15 cellular contexts compared by ENCODE assay signal in genomic region chr2:189421644-189422043, GRCh38. TPM values are rescaled to one million over a fixed set of nuclear protein-coding genes. Genes with fewer than 3 reads are reported as not detected.
DNase-seq lines count a peak whose midpoint lies in the region; ATAC-seq and TF ChIP-seq lines count a peak whose summit lies in the region.
"Had no signal": no experiment of that assay in that cellular context is flagged by ENCODE, and none has a peak within 500 bp of the region (broad histone marks: within the 10 kb centered on the region; RNA-seq: fewer than 3 reads in every experiment).

No MANE protein-coding gene starts in this region.

- no peaks in the 10 kb centered on the region for H3K36me3 Mint-ChIP-seq in WTC11

- H3K27me3 Mint-ChIP-seq in WTC11 (ENCODE audit: low read depth), result no peaks in the 10 kb centered on the region; the same call in 1 of the 2 replicates

- H3K9me3 ChIP-seq in mesenchymal stem cell (ENCODE audit: control insufficient read depth, low read length) (no peaks in the 10 kb centered on the region), mucosa of descending colon (no peaks in the 10 kb centered on the region)
- H3K9me3 ChIP-seq: heart left ventricle, lower lobe of right lung had no signal

- no peak overlapping the region for H3K4me3 Mint-ChIP-seq in WTC11
- H3K4me3 Mint-ChIP-seq: activated CD4-positive, alpha-beta T cell treated with anti-CD3 and anti-CD28 coated beads for 36 hours; dendritic cell treated with granulocyte-macrophage colony-stimulating factor and Interleukin-4, amounts not matched to agents 40 ng/mL and 50 ng/mL, for 4 days had no signal

- intact Hi-C loops in mucosa of descending colon (cut with DNase I, micrococcal nuclease), result no loop called here

- no peaks in the 10 kb centered on the region for H3K79me1 ChIP-seq in mesenchymal stem cell (replicated peaks; ENCODE audit: low read length, poor library complexity, severe bottlenecking)

- H3K4me3 ChIP-seq in astrocyte of the spinal cord (ENCODE audit: low read depth, low read length) (no peak overlapping the region), mesenchymal stem cell (ENCODE audit: insufficient read depth in 1 of 2, low read depth in 1 of 2, low read length in 2 of 2) (no peak overlapping the region), mucosa of descending colon (no peak overlapping the region)
- H3K4me3 ChIP-seq: heart left ventricle, lower lobe of right lung had no signal

- H3K27ac Mint-ChIP-seq in WTC11, result no peak overlapping the region
- H3K27ac Mint-ChIP-seq: activated CD4-positive, alpha-beta T cell treated with anti-CD3 and anti-CD28 coated beads for 36 hours; dendritic cell treated with granulocyte-macrophage colony-stimulating factor and Interleukin-4, amounts not matched to agents 40 ng/mL and 50 ng/mL, for 4 days had no signal

- in situ Hi-C loops in astrocyte of the spinal cord (cut with HindIII; ENCODE audit: low sequenced_read_pairs), result no loop called here

- peaks cover 8% of the 10 kb centered on the region for H3K9me3 Mint-ChIP-seq in WTC11
- H3K9me3 Mint-ChIP-seq: dendritic cell treated with granulocyte-macrophage colony-stimulating factor and Interleukin-4, amounts not matched to agents 40 ng/mL and 50 ng/mL, for 4 days had no signal

- no peak overlapping the region for H3K4ac ChIP-seq in mesenchymal stem cell (ENCODE audit: low read depth in 1 of 2, low read length in 2 of 2)

- no peak overlapping the region for H2BK15ac ChIP-seq in mesenchymal stem cell (ENCODE audit: low read depth, poor library complexity, severe bottlenecking)

- no peaks in the 10 kb centered on the region for H3K36me3 ChIP-seq in mesenchymal stem cell (ENCODE audit: control insufficient read depth in 1 of 2, insufficient read depth in 2 of 2, low read depth in 1 of 2, low read length in 2 of 2)
- H3K36me3 ChIP-seq in mucosa of descending colon (ENCODE audit: low read depth), result no peaks in the 10 kb centered on the region
- H3K36me3 ChIP-seq: heart left ventricle, lower lobe of right lung had no signal

- peaks cover 11% of the 10 kb centered on the region for H3K4me1 Mint-ChIP-seq in WTC11
- H3K4me1 Mint-ChIP-seq: activated CD4-positive, alpha-beta T cell treated with anti-CD3 and anti-CD28 coated beads for 36 hours had no signal

- peak overlapping the region; percentile 70 for H4K8ac ChIP-seq in mesenchymal stem cell (ENCODE audit: low read length)

- no peaks in the 10 kb centered on the region for H3K27me3 ChIP-seq in mesenchymal stem cell (ENCODE audit: control insufficient read depth in 1 of 2, insufficient read depth in 1 of 2, low read length in 2 of 2)
- H3K27me3 ChIP-seq: heart left ventricle had no signal

- H3K23ac ChIP-seq in mesenchymal stem cell (ENCODE audit: low read length in 2 of 2), result no peak overlapping the region

- H3K18ac ChIP-seq in mesenchymal stem cell (ENCODE audit: low read depth in 1 of 2, low read length in 2 of 2), result peak overlapping the region; percentile 23 to 81

- H3K9ac ChIP-seq in mesenchymal stem cell (ENCODE audit: low read length), result no peak overlapping the region
- H3K9ac ChIP-seq: parathyroid adenoma had no signal

- no peak overlapping the region for H3K27ac ChIP-seq in mesenchymal stem cell (ENCODE audit: low read length, poor library complexity, severe bottlenecking)
- H3K27ac ChIP-seq: heart left ventricle, lower lobe of right lung, parathyroid adenoma had no signal

- no peak overlapping the region for H3K4me2 ChIP-seq in mesenchymal stem cell (ENCODE audit: low read length, poor library complexity, severe bottlenecking)

- peak; percentile 7 for TF ChIP-seq CTCF in astrocyte of the spinal cord (IDR thresholded peaks at IDR 0.05; ENCODE audit: low read depth, low read length)
- no peak for TF ChIP-seq CTCF in mucosa of descending colon (IDR thresholded peaks at IDR 0.05)
- TF ChIP-seq CTCF in WTC11 (IDR thresholded peaks at IDR 0.05), result no peak

- no peak overlapping the region for H2AFZ ChIP-seq in mesenchymal stem cell (ENCODE audit: low read depth, low read length)
- H2AFZ ChIP-seq: parathyroid adenoma had no signal

- WGBS in mesenchymal stem cell, result 74% methylated on average over 1 of the region's 1 CpG

- H2BK120ac ChIP-seq in mesenchymal stem cell (ENCODE audit: low read depth, low read length), result no peak overlapping the region

- no peak for ATAC-seq in mucosa of descending colon
- ATAC-seq in WTC11, result no peak
- ATAC-seq: activated CD4-positive, alpha-beta T cell treated with anti-CD3 and anti-CD28 coated beads for 36 hours; heart left ventricle; lower lobe of right lung had no signal

- H3K4me1 ChIP-seq in mesenchymal stem cell (ENCODE audit: control insufficient read depth, insufficient read depth, low read depth, low read length) (peaks cover 6% of the 10 kb centered on the region), mucosa of descending colon (ENCODE audit: low read depth) (no peaks in the 10 kb centered on the region)
- H3K4me1 ChIP-seq: heart left ventricle, lower lobe of right lung, parathyroid adenoma had no signal

- peak overlapping the region; percentile 51 to 62 for H2BK12ac ChIP-seq in mesenchymal stem cell (ENCODE audit: low read length in 2 of 2)

- CTCF ChIA-PET in WTC11 (lab: Charles Lee), result interaction anchor here (1.3 kb wide), 1 partner anchor 9 kb away, joined by 3 read pairs; no protein-coding TSS in a partner anchor

- no peak overlapping the region for H2AK5ac ChIP-seq in mesenchymal stem cell (ENCODE audit: low read length, severe bottlenecking)

- DNase-seq in Daoy (ENCODE audit: low read depth) (peak; percentile 71), HT1080 (ENCODE audit: low read depth) (peak; percentile 85), astrocyte of the spinal cord (ENCODE audit: low read depth, low spot score) (peak; percentile 84), mesenchymal stem cell (peak; percentile 88), mucosa of descending colon (no peak), WTC11 (ENCODE audit: low spot score) (no peak)
- no peak for DNase-seq in activated CD8-positive, alpha-beta memory T cell treated with anti-CD3 and anti-CD28 coated beads, Interleukin-2, amount 50 U/mL, for 48 hours
- DNase-seq: activated CD4-positive, alpha-beta T cell treated with anti-CD3 and anti-CD28 coated beads for 36 hours; activated effector memory CD4-positive, alpha-beta T cell treated with Interleukin-2 at 50 U/mL for 16 hours; DMS79 treated with DMSO at 0.1 percent for 48 hours; heart left ventricle; lower lobe of right lung; stimulated activated naive CD4-positive, alpha-beta T cell had no signal

- H4K91ac ChIP-seq in mesenchymal stem cell (ENCODE audit: low read length), result peak overlapping the region; percentile 34

- peak overlapping the region in 1 of 2 experiments; percentile 44 for H3K14ac ChIP-seq in mesenchymal stem cell (ENCODE audit: low read length in 2 of 2)

- H2BK5ac ChIP-seq in mesenchymal stem cell (ENCODE audit: low read depth, low read length, poor library complexity, severe bottlenecking), result no peak overlapping the region

- POLR2A ChIA-PET in WTC11 (lab: Charles Lee), result no interaction called here

TF ChIP-seq in WTC11, 78 proteins besides CTCF, POLR2A, EP300 and RAD21 (continues in another document):
- TF ChIP-seq NFYB (CRISPR knock-in tag; conservative IDR thresholded peaks at IDR 0.05; ENCODE audit: low read depth) (no peak), ZNF671 (CRISPR knock-in tag; IDR thresholded peaks at IDR 0.05) (no peak), PRDM15 (CRISPR knock-in tag; IDR thresholded peaks at IDR 0.05) (no peak), SP1 (CRISPR knock-in tag; conservative IDR thresholded peaks at IDR 0.05) (no peak), TEAD4 (CRISPR knock-in tag; IDR thresholded peaks at IDR 0.05) (no peak), SOX15 (CRISPR knock-in tag; IDR thresholded peaks at IDR 0.05) (no peak), CBFB (CRISPR knock-in tag; IDR thresholded peaks at IDR 0.05; ENCODE audit: low read depth) (no peak), NR1H2 (CRISPR knock-in tag; IDR thresholded peaks at IDR 0.05) (no peak), TEAD1 (CRISPR knock-in tag; IDR thresholded peaks at IDR 0.05) (no peak)

RNA-seq across cellular contexts. Expression of gene WDR75, which starts 19.6 kb away (rescaled TPM):
- 72.5 and 92.4 TPM in 2 replicates for total RNA-seq in Daoy (2014; rRNA removed; shearing (Covaris generic))
- 75.1 and 99.1 TPM in 2 replicates for total RNA-seq in HT1080 (2014; rRNA removed; shearing (Covaris generic))
- polyA plus RNA-seq in HT1080 (2015; cell fraction: cytosol; rRNA removed), result 56.3 and 67.4 TPM in 2 replicates
- 192 and 205 TPM in 2 replicates for polyA plus RNA-seq in HT1080 (2015; cell fraction: nucleus; rRNA removed)
- 27.2 TPM for polyA plus RNA-seq in mesenchymal stem cell (2013, experiment 1 of 2)
- 27.3 TPM for polyA plus RNA-seq in mesenchymal stem cell (2013, experiment 2 of 2)
- total RNA-seq in mucosa of descending colon, result 10 to 100 TPM; 20.6 to 28.4 (median 24.6) TPM
- 59.0 to 68.3 TPM (median 64.8 TPM) in 3 replicates for total RNA-seq in WTC11 (2021)

Comparison
In these comparisons a context has a peak if more than half of its experiments do, and no peak if none do; other contexts are left out.
1. DNase-seq: peak in Daoy (single experiment), HT1080 (single experiment), astrocyte of the spinal cord (single experiment) and mesenchymal stem cell (single experiment); none in mucosa of descending colon (0 of 3), WTC11 (single experiment) and activated CD8-positive, alpha-beta memory T cell treated with anti-CD3 and anti-CD28 coated beads, Interleukin-2, amount 50 U/mL, for 48 hours (single experiment).